In the genomic region with DNA sequence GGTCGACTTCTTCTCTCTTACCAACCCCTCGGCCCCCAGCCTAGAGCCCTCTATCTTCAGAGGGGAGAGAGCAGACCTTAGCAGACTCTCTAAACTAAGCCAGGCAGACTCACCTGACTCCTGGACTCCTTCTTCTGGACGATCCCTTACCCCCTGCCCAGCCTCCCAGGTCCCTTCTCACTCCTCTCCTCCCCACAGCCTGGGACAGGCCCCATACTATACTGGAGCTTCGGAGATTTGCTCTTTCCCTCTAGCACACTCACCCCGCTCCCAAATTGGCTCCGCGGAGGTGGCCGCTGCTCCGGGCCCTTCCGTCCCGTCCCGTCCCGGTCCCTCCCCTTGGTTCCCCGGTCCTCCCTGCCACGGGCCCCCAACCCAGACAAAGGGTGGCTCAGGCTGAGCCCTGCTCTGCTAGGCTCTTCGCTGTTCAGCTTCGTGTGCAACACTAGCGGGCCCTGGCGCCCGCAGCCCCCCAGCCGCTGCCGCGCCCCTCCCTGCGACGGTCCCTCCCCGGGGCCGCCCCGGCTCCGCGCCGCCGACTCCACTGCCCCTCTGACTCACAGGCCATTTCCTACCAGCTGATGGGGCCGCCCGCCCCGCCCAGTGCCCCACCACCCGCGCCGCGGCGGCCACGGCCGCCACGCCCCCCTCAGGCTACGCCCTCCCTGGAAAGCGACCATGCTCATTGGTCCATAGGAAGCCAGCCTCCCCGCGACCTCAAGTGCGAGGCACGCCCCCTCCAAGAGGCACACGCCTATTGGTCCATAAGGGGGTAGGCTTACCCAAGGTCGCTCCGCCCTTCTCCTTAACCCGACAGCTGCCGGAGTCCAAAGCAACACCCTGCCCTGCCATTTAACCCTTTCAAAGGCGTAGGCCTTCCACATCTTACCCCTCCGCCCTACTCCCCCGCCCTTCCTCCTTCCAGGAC, we compare ENCODE assay signal across 8 cellular contexts. TPM values are rescaled to one million over a fixed set of nuclear protein-coding genes. Genes with fewer than 3 reads are reported as not detected.
DNase-seq lines count a peak whose midpoint lies in the region; ATAC-seq and TF ChIP-seq lines count a peak whose summit lies in the region.

No MANE protein-coding gene starts in this region.

- no peak for TF ChIP-seq EP300 in stomach (IDR thresholded peaks at IDR 0.05)

- peaks cover 16% of the 10 kb centered on the region; the same call in 1 of the 2 replicates for H3F3A ChIP-seq in MM.1S (ENCODE audit: insufficient read depth, low read length)

- peaks cover 28% of the 10 kb centered on the region for H3K4me1 ChIP-seq in MM.1S (ENCODE audit: low read length)
- peaks cover 13% of the 10 kb centered on the region for H3K4me1 ChIP-seq in foreskin keratinocyte
- H3K4me1 ChIP-seq in stomach = peaks cover 42 to 70% (median 61%) of the 10 kb centered on the region in 4 donors

- H3K9ac ChIP-seq in MM.1S (ENCODE audit: low read length) = peak overlapping the region; percentile 61; the same call in 1 of the 2 replicates

- peak overlapping the region; percentile 70 for H3K4me3 ChIP-seq in MM.1S (ENCODE audit: low read length)
- H3K4me3 ChIP-seq in stomach = peak overlapping the region; percentile 75 to 87 (median 76)

- peak overlapping the region; percentile 72 for H2AFZ ChIP-seq in MM.1S (ENCODE audit: low read length)

- H3K9me3 Mint-ChIP-seq in neural crest cell = no peaks in the 10 kb centered on the region

- H3K36me3 Mint-ChIP-seq in neural crest cell (ENCODE audit: low read depth) = no peaks in the 10 kb centered on the region

- H3K4me2 ChIP-seq in MM.1S (ENCODE audit: low read depth, low read length) = peak overlapping the region; percentile 97

- H3K4me3 Mint-ChIP-seq in neural crest cell = peak overlapping the region; percentile 94

- DNase-seq in ELF-1 (ENCODE audit: low read depth, low spot score) (peak; percentile 99), HCEC 1CT (peak; percentile 99), MM.1S (peak; percentile 99), SIG-M5 (lab: John Stamatoyannopoulos, UW) (peak; percentile 84), foreskin keratinocyte (peak; percentile 90 to 95), neural crest cell (ENCODE audit: low read depth, low spot score) (peak; percentile 88), stomach (peak; percentile 99)
- DNase-seq in activated gamma-delta T cell treated with anti-CD3 and anti-CD28 coated beads, Interleukin-2, amount 50 U/mL, for 16 hours (ENCODE audit: low read depth) = peak; percentile 94

- H3K9me2 ChIP-seq in MM.1S (replicated peaks; ENCODE audit: insufficient read depth, low read length) = no peaks in the 10 kb centered on the region

- H3K36me3 ChIP-seq in MM.1S (replicated peaks; ENCODE audit: insufficient read depth, low read length) (no peaks in the 10 kb centered on the region), stomach (peaks cover 21 to 26% (median 25%) of the 10 kb centered on the region in 4 donors)

- peak; percentile 74 for ATAC-seq in foreskin keratinocyte

- no peaks in the 10 kb centered on the region for H3K9me3 ChIP-seq in MM.1S (replicated peaks; ENCODE audit: insufficient read depth, low read length)
- no peaks in the 10 kb centered on the region for H3K9me3 ChIP-seq in stomach

- TF ChIP-seq CTCF in MM.1S (IDR thresholded peaks at IDR 0.05; ENCODE audit: low read length) (no peak), foreskin keratinocyte (conservative IDR thresholded peaks at IDR 0.05) (no peak), neural crest cell (conservative IDR thresholded peaks at IDR 0.05) (no peak), stomach (IDR thresholded peaks at IDR 0.05) (no peak)

- no peaks in the 10 kb centered on the region for H3K27me3 ChIP-seq in MM.1S (replicated peaks; ENCODE audit: insufficient read depth, low read length)
- H3K27me3 ChIP-seq in foreskin keratinocyte = no peaks in the 10 kb centered on the region
- H3K27me3 ChIP-seq in stomach = no peaks in the 10 kb centered on the region

- H3K27me3 Mint-ChIP-seq in neural crest cell (ENCODE audit: low read depth) = no peaks in the 10 kb centered on the region

- H4K20me1 ChIP-seq in MM.1S (ENCODE audit: insufficient read depth, low read length) = no peaks in the 10 kb centered on the region

- H3K27ac ChIP-seq in MM.1S (ENCODE audit: low read length) (no peak overlapping the region), foreskin keratinocyte (peak overlapping the region; percentile 58), stomach (peak overlapping the region; percentile 87 to 96 (median 92))

- intact Hi-C loops in stomach (cut with DNase I; ENCODE audit: low total_unique reads) = loop anchor here (10.0 kb wide), 1 partner anchor 364 kb away; no protein-coding TSS in a partner anchor

- H3K79me2 ChIP-seq in MM.1S (ENCODE audit: low read length) = peaks cover 16% of the 10 kb centered on the region

- H3K4me1 Mint-ChIP-seq in neural crest cell = peaks cover 58% of the 10 kb centered on the region

- H3K27ac Mint-ChIP-seq in neural crest cell (ENCODE audit: unreplicated experiment) = peak overlapping the region; percentile 51

- WGBS in stomach, 5 donors = 1 to 2% (median 1%) methylated on average over 34 to 57 of the region's 57 CpGs

- TF ChIP-seq POLR2A in stomach (IDR thresholded peaks at IDR 0.05) = no peak

RNA-seq across cellular contexts. Expression of a gene that starts 4.4 kb away (rescaled TPM):
- 22.5 and 30.6 TPM in 2 replicates for total RNA-seq in foreskin keratinocyte
- 16.0 and 19.5 TPM in 2 replicates for polyA plus RNA-seq in foreskin keratinocyte
- total RNA-seq in neural crest cell = 12.2 and 15.2 TPM in 2 replicates
- 10 to 100 TPM in 4 of 5 donors, 1 to 10 TPM in 1; 8.6 to 63.0 (median 24.9) TPM for total RNA-seq in stomach
- polyA plus RNA-seq in stomach = 10 to 100 TPM; 10.3 to 13.7 (median 12.9) TPM

RNA-seq across cellular contexts. Expression of a gene that starts 8.3 kb away (rescaled TPM):
- total RNA-seq in foreskin keratinocyte (145 and 188 TPM in 2 replicates), neural crest cell (184 and 186 TPM in 2 replicates), stomach (10 to 100 TPM; 19.3 to 80.8 (median 52.7) TPM)
- polyA plus RNA-seq in foreskin keratinocyte (205 and 250 TPM in 2 replicates), stomach (100 to 1,000 TPM in 1 of 3 donors, 10 to 100 TPM in 2; 93.7 to 126 (median 99.6) TPM)

RNA-seq across cellular contexts. Expression of a gene that starts 14.9 kb away (rescaled TPM):
- total RNA-seq in foreskin keratinocyte = 20.7 and 21.6 TPM in 2 replicates
- 22.7 and 23.0 TPM in 2 replicates for polyA plus RNA-seq in foreskin keratinocyte
- total RNA-seq in neural crest cell = 24.3 and 28.3 TPM in 2 replicates
- 10 to 100 TPM; 12.9 to 26.2 (median 15.6) TPM for total RNA-seq in stomach
- 10 to 100 TPM in 2 of 3 donors, 1 to 10 TPM in 1; 4.3 to 17.9 (median 14.3) TPM for polyA plus RNA-seq in stomach

RNA-seq across cellular contexts. Expression of a gene that starts 31.5 kb away (rescaled TPM):
- 52.8 and 58.6 TPM in 2 replicates for total RNA-seq in foreskin keratinocyte
- polyA plus RNA-seq in foreskin keratinocyte = 41.4 and 52.8 TPM in 2 replicates
- 115 and 126 TPM in 2 replicates for total RNA-seq in neural crest cell
- 10 to 100 TPM in 3 of 5 donors, 1 to 10 TPM in 2; 1.3 to 30.9 (median 15.8) TPM for total RNA-seq in stomach
- 10 to 100 TPM; 11.8 to 29.8 (median 17.1) TPM for polyA plus RNA-seq in stomach

RNA-seq across cellular contexts. Expression of a gene that starts 38.8 kb away (rescaled TPM):
- 385 and 410 TPM in 2 replicates for total RNA-seq in foreskin keratinocyte
- 255 and 261 TPM in 2 replicates for polyA plus RNA-seq in foreskin keratinocyte
- 368 and 374 TPM in 2 replicates for total RNA-seq in neural crest cell
- 100 to 1,000 TPM; 113 to 238 (median 146) TPM for total RNA-seq in stomach
- polyA plus RNA-seq in stomach = 10 to 100 TPM; 53.2 to 60.5 (median 53.5) TPM
